1 cellular context compared by ENCODE assay signal in the genomic region with DNA sequence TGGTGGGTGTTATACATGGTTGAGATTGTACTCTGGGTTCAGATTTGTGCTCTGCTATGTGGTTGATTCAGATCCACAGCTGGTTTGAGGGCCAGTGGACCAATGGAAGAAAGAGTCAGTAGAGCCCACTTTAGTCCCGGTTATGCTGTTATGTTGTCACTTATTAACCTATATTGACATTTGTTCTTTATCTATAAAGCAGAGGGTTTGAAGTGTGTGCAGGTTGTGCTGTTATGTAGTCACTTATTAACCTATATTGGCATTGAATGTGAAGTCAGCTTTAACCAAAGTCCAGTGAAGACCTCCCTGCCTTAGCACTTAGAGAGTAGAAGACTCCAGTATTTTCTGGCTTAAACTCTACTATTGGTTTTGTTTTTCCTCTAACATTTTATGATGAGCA.
TF ChIP-seq lines count a peak whose summit lies in the region.

No MANE protein-coding gene starts in this region.

TF ChIP-seq in HepG2, 621 proteins besides CTCF, POLR2A, EP300 and RAD21 (continued from another document):
- TF ChIP-seq, protein P1, sequence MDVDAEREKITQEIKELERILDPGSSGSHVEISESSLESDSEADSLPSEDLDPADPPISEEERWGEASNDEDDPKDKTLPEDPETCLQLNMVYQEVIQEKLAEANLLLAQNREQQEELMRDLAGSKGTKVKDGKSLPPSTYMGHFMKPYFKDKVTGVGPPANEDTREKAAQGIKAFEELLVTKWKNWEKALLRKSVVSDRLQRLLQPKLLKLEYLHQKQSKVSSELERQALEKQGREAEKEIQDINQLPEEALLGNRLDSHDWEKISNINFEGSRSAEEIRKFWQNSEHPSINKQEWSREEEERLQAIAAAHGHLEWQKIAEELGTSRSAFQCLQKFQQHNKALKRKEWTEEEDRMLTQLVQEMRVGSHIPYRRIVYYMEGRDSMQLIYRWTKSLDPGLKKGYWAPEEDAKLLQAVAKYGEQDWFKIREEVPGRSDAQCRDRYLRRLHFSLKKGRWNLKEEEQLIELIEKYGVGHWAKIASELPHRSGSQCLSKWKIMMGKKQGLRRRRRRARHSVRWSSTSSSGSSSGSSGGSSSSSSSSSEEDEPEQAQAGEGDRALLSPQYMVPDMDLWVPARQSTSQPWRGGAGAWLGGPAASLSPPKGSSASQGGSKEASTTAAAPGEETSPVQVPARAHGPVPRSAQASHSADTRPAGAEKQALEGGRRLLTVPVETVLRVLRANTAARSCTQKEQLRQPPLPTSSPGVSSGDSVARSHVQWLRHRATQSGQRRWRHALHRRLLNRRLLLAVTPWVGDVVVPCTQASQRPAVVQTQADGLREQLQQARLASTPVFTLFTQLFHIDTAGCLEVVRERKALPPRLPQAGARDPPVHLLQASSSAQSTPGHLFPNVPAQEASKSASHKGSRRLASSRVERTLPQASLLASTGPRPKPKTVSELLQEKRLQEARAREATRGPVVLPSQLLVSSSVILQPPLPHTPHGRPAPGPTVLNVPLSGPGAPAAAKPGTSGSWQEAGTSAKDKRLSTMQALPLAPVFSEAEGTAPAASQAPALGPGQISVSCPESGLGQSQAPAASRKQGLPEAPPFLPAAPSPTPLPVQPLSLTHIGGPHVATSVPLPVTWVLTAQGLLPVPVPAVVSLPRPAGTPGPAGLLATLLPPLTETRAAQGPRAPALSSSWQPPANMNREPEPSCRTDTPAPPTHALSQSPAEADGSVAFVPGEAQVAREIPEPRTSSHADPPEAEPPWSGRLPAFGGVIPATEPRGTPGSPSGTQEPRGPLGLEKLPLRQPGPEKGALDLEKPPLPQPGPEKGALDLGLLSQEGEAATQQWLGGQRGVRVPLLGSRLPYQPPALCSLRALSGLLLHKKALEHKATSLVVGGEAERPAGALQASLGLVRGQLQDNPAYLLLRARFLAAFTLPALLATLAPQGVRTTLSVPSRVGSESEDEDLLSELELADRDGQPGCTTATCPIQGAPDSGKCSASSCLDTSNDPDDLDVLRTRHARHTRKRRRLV (CRISPR knock-in tag; IDR thresholded peaks at IDR 0.05) = no peak
- TF ChIP-seq EHMT2 (IDR thresholded peaks at IDR 0.05; ENCODE audit: borderline replicate concordance, low read depth, low read length) (peak; percentile 36; the same call in 1 of the 2 replicates), NCOR1 (IDR thresholded peaks at IDR 0.05; ENCODE audit: borderline replicate concordance, low read length) (peak; percentile 48; the same call in 1 of the 2 replicates), PCBP2 (optimal IDR thresholded peaks at IDR 0.05; ENCODE audit: low read depth, low read length, poor library complexity, severe bottlenecking) (no peak), ONECUT2 (CRISPR knock-in tag; IDR thresholded peaks at IDR 0.05) (peak; percentile 24; the same call in 1 of the 2 replicates), ZSCAN29 (CRISPR knock-in tag; conservative IDR thresholded peaks at IDR 0.05) (0 out of 2 replicates have a peak, but pooled peaks have one; percentile 33), ZNF619 (CRISPR knock-in tag; IDR thresholded peaks at IDR 0.05) (no peak), ZNF207 (IDR thresholded peaks at IDR 0.05; ENCODE audit: borderline replicate concordance) (no peak), RCOR2 (CRISPR knock-in tag; IDR thresholded peaks at IDR 0.05) (no peak), RBM22 (optimal IDR thresholded peaks at IDR 0.05; ENCODE audit: low read length) (no peak), ZNF577 (CRISPR knock-in tag; IDR thresholded peaks at IDR 0.05; ENCODE audit: borderline replicate concordance, low read depth) (no peak), CBX1 (IDR thresholded peaks at IDR 0.05; ENCODE audit: low read depth) (no peak), HNRNPUL1 (IDR thresholded peaks at IDR 0.05; ENCODE audit: low read depth, low read length) (peak; percentile 82), HNF4A (CRISPR knock-in tag; IDR thresholded peaks at IDR 0.05) (peak; percentile 65), HNF4G (IDR thresholded peaks at IDR 0.05; ENCODE audit: borderline replicate concordance, low read depth, low read length) (0 out of 2 replicates have a peak, but pooled peaks have one; percentile 18), HNF4G (CRISPR knock-in tag; IDR thresholded peaks at IDR 0.05; ENCODE audit: borderline replicate concordance, low read depth) (no peak), RBFOX2 (IDR thresholded peaks at IDR 0.05; ENCODE audit: low read depth, low read length) (peak; percentile 25; the same call in 1 of the 2 replicates)
- TF ChIP-seq, protein P2, sequence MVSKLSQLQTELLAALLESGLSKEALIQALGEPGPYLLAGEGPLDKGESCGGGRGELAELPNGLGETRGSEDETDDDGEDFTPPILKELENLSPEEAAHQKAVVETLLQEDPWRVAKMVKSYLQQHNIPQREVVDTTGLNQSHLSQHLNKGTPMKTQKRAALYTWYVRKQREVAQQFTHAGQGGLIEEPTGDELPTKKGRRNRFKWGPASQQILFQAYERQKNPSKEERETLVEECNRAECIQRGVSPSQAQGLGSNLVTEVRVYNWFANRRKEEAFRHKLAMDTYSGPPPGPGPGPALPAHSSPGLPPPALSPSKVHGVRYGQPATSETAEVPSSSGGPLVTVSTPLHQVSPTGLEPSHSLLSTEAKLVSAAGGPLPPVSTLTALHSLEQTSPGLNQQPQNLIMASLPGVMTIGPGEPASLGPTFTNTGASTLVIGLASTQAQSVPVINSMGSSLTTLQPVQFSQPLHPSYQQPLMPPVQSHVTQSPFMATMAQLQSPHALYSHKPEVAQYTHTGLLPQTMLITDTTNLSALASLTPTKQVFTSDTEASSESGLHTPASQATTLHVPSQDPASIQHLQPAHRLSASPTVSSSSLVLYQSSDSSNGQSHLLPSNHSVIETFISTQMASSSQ (IDR thresholded peaks at IDR 0.05; ENCODE audit: low read depth) = peak; percentile 98
- TF ChIP-seq, protein P2 (CRISPR knock-in tag; IDR thresholded peaks at IDR 0.05; ENCODE audit: borderline replicate concordance) = peak; percentile 98
- TF ChIP-seq, protein P3, sequence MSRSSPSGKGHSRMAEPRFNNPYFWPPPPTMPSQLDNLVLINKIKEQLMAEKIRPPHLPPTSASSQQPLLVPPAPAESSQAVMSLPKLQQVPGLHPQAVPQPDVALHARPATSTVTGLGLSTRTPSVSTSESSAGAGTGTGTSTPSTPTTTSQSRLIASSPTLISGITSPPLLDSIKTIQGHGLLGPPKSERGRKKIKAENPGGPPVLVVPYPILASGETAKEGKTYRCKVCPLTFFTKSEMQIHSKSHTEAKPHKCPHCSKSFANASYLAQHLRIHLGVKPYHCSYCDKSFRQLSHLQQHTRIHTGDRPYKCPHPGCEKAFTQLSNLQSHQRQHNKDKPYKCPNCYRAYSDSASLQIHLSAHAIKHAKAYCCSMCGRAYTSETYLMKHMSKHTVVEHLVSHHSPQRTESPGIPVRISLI (CRISPR knock-in tag; IDR thresholded peaks at IDR 0.05; ENCODE audit: borderline replicate concordance) = peak; percentile 39; the same call in 1 of the 2 replicates
- TF ChIP-seq, protein P4, sequence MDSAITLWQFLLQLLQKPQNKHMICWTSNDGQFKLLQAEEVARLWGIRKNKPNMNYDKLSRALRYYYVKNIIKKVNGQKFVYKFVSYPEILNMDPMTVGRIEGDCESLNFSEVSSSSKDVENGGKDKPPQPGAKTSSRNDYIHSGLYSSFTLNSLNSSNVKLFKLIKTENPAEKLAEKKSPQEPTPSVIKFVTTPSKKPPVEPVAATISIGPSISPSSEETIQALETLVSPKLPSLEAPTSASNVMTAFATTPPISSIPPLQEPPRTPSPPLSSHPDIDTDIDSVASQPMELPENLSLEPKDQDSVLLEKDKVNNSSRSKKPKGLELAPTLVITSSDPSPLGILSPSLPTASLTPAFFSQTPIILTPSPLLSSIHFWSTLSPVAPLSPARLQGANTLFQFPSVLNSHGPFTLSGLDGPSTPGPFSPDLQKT (CRISPR knock-in tag; IDR thresholded peaks at IDR 0.05; ENCODE audit: borderline replicate concordance) = no peak
- TF ChIP-seq, protein P5, sequence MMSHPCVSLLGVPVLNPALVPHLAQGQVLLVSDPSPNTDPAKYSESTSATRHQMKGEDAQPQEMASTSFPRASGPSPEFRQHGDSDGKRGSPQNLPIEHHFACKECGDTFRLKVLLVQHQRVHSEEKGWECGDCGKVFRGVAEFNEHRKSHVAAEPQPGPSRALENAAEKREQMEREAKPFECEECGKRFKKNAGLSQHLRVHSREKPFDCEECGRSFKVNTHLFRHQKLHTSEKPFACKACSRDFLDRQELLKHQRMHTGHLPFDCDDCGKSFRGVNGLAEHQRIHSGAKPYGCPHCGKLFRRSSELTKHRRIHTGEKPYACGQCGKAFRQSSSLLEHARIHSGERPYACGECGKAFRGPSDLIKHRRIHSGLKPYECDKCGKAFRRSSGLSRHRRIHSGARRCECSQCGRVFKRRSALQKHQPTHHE (CRISPR knock-in tag; IDR thresholded peaks at IDR 0.05; ENCODE audit: borderline replicate concordance) = no peak
- TF ChIP-seq, protein P6, sequence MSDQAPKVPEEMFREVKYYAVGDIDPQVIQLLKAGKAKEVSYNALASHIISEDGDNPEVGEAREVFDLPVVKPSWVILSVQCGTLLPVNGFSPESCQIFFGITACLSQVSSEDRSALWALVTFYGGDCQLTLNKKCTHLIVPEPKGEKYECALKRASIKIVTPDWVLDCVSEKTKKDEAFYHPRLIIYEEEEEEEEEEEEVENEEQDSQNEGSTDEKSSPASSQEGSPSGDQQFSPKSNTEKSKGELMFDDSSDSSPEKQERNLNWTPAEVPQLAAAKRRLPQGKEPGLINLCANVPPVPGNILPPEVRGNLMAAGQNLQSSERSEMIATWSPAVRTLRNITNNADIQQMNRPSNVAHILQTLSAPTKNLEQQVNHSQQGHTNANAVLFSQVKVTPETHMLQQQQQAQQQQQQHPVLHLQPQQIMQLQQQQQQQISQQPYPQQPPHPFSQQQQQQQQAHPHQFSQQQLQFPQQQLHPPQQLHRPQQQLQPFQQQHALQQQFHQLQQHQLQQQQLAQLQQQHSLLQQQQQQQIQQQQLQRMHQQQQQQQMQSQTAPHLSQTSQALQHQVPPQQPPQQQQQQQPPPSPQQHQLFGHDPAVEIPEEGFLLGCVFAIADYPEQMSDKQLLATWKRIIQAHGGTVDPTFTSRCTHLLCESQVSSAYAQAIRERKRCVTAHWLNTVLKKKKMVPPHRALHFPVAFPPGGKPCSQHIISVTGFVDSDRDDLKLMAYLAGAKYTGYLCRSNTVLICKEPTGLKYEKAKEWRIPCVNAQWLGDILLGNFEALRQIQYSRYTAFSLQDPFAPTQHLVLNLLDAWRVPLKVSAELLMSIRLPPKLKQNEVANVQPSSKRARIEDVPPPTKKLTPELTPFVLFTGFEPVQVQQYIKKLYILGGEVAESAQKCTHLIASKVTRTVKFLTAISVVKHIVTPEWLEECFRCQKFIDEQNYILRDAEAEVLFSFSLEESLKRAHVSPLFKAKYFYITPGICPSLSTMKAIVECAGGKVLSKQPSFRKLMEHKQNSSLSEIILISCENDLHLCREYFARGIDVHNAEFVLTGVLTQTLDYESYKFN (CRISPR knock-in tag; conservative IDR thresholded peaks at IDR 0.05) = peak; percentile 95
- TF ChIP-seq, protein P7, sequence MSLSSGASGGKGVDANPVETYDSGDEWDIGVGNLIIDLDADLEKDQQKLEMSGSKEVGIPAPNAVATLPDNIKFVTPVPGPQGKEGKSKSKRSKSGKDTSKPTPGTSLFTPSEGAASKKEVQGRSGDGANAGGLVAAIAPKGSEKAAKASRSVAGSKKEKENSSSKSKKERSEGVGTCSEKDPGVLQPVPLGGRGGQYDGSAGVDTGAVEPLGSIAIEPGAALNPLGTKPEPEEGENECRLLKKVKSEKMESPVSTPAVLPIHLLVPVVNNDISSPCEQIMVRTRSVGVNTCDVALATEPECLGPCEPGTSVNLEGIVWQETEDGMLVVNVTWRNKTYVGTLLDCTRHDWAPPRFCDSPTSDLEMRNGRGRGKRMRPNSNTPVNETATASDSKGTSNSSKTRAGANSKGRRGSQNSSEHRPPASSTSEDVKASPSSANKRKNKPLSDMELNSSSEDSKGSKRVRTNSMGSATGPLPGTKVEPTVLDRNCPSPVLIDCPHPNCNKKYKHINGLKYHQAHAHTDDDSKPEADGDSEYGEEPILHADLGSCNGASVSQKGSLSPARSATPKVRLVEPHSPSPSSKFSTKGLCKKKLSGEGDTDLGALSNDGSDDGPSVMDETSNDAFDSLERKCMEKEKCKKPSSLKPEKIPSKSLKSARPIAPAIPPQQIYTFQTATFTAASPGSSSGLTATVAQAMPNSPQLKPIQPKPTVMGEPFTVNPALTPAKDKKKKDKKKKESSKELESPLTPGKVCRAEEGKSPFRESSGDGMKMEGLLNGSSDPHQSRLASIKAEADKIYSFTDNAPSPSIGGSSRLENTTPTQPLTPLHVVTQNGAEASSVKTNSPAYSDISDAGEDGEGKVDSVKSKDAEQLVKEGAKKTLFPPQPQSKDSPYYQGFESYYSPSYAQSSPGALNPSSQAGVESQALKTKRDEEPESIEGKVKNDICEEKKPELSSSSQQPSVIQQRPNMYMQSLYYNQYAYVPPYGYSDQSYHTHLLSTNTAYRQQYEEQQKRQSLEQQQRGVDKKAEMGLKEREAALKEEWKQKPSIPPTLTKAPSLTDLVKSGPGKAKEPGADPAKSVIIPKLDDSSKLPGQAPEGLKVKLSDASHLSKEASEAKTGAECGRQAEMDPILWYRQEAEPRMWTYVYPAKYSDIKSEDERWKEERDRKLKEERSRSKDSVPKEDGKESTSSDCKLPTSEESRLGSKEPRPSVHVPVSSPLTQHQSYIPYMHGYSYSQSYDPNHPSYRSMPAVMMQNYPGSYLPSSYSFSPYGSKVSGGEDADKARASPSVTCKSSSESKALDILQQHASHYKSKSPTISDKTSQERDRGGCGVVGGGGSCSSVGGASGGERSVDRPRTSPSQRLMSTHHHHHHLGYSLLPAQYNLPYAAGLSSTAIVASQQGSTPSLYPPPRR (CRISPR knock-in tag; IDR thresholded peaks at IDR 0.05; ENCODE audit: borderline replicate concordance) = peak; percentile 61; the same call in 1 of the 2 replicates
- TF ChIP-seq, protein P8, sequence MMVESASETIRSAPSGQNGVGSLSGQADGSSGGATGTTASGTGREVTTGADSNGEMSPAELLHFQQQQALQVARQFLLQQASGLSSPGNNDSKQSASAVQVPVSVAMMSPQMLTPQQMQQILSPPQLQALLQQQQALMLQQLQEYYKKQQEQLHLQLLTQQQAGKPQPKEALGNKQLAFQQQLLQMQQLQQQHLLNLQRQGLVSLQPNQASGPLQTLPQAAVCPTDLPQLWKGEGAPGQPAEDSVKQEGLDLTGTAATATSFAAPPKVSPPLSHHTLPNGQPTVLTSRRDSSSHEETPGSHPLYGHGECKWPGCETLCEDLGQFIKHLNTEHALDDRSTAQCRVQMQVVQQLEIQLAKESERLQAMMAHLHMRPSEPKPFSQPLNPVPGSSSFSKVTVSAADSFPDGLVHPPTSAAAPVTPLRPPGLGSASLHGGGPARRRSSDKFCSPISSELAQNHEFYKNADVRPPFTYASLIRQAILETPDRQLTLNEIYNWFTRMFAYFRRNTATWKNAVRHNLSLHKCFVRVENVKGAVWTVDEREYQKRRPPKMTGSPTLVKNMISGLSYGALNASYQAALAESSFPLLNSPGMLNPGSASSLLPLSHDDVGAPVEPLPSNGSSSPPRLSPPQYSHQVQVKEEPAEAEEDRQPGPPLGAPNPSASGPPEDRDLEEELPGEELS (CRISPR knock-in tag; IDR thresholded peaks at IDR 0.05) = peak; percentile 53
